In genomic region chr3:185960518-185961288, GRCh38 we compare ENCODE assay signal across 12 cellular contexts. TPM values are rescaled to one million over a fixed set of nuclear protein-coding genes. Genes with fewer than 3 reads are reported as not detected.
DNase-seq lines count a peak whose midpoint lies in the region; ATAC-seq, FAIRE-seq and TF ChIP-seq lines count a peak whose summit lies in the region.
"Had no signal": no experiment of that assay in that cellular context is flagged by ENCODE, and none has a peak within 500 bp of the region (broad histone marks: within the 10 kb centered on the region; RNA-seq: fewer than 3 reads in every experiment).

No MANE protein-coding gene starts in this region.

- H3K36me3 ChIP-seq in GM23338 (ENCODE audit: insufficient read depth) (no peaks in the 10 kb centered on the region), SK-N-MC (ENCODE audit: insufficient read depth, low read length) (no peaks in the 10 kb centered on the region), keratinocyte (ENCODE audit: control insufficient read depth in 2 of 2, extremely low read depth in 1 of 2, insufficient read depth in 2 of 2, low read length in 2 of 2) (no peaks in the 10 kb centered on the region)

- DNase-seq in GM23338 (ENCODE audit: low spot score) (no peak), SK-N-MC (ENCODE audit: low read depth, low spot score) (no peak), keratinocyte (ENCODE audit: low read depth, low spot score) (no peak), NCI-H1930 (lab: John Stamatoyannopoulos, UW) (no peak)
- DNase-seq: DMS79, NCI-H2081 treated with DMSO at 0.1 percent for 48 hours had no signal

- dilution Hi-C loops in keratinocyte (cut with MboI; ENCODE audit: extremely low pct_ligation_motif_present, low sequenced_read_pairs): no loop called here

- H3K4me3 ChIP-seq in GM23338 (no peak overlapping the region), SK-N-MC (peak overlapping the region; percentile 66), keratinocyte (ENCODE audit: control insufficient read depth in 2 of 3, extremely low read depth in 1 of 3, insufficient read depth in 2 of 3, low read depth in 1 of 3, low read length in 3 of 3) (peak overlapping the region; percentile 38 to 79 (median 76)), skin epidermis (no peak overlapping the region)

- H3K4me3 Mint-ChIP-seq in GM23338: no peak overlapping the region
- H3K4me3 Mint-ChIP-seq: activated naive CD4-positive, alpha-beta T cell treated with anti-CD3 and anti-CD28 coated beads, Interleukin-2, amount 50 U/mL, for 24 hours; IgD-negative memory B cell had no signal

- TF ChIP-seq CTCF in GM23338 (conservative IDR thresholded peaks at IDR 0.05; ENCODE audit: low read depth in 2 of 2) (no peak), keratinocyte (optimal IDR thresholded peaks at IDR 0.05 in 1 of 3, IDR thresholded peaks at IDR 0.05 in 1 of 3, conservative IDR thresholded peaks at IDR 0.05 in 1 of 3; ENCODE audit: extremely low read depth in 1 of 3, insufficient read depth in 2 of 3, low read length in 3 of 3) (no peak)

- H3K4me2 ChIP-seq in GM23338 (peak overlapping the region; percentile 19; the same call in 1 of the 2 replicates), keratinocyte (ENCODE audit: control insufficient read depth, extremely low read depth, insufficient read depth, low read depth, low read length) (peak overlapping the region; percentile 98)

- H3K27ac ChIP-seq in GM23338 (ENCODE audit: low read depth) (no peak overlapping the region), SK-N-MC (peak overlapping the region; percentile 91), keratinocyte (ENCODE audit: control insufficient read depth, insufficient read depth, low read length) (peak overlapping the region; percentile 97), skin epidermis (peak overlapping the region in 17 of 21 experiments; percentile 3 to 75 (median 67))

- H3K4me1 ChIP-seq in GM23338 (ENCODE audit: insufficient read depth) (peaks cover 13% of the 10 kb centered on the region), keratinocyte (ENCODE audit: control insufficient read depth, extremely low read depth, insufficient read depth, low read length) (peaks cover 37% of the 10 kb centered on the region)

- H3K79me2 ChIP-seq in GM23338 (replicated peaks; ENCODE audit: insufficient read depth) (no peaks in the 10 kb centered on the region), keratinocyte (ENCODE audit: control insufficient read depth, insufficient read depth, low read length) (peaks cover 15% of the 10 kb centered on the region)

- H2AFZ ChIP-seq in GM23338: peak overlapping the region; percentile 97
- peak overlapping the region; percentile 71 for H2AFZ ChIP-seq in keratinocyte (ENCODE audit: control insufficient read depth, low read length)

- no peaks in the 10 kb centered on the region for H3K9me2 ChIP-seq in GM23338 (ENCODE audit: insufficient read depth)

- H3K9me3 ChIP-seq in SK-N-MC (ENCODE audit: low read depth, low read length) (no peaks in the 10 kb centered on the region), keratinocyte (ENCODE audit: control insufficient read depth, low read depth, low read length) (no peaks in the 10 kb centered on the region)

- H3K9me3 Mint-ChIP-seq in GM23338: peaks cover 4% of the 10 kb centered on the region

- H3K9ac ChIP-seq in SK-N-MC (ENCODE audit: insufficient read length): peak overlapping the region; percentile 67
- peak overlapping the region; percentile 87 for H3K9ac ChIP-seq in keratinocyte (ENCODE audit: control insufficient read depth, extremely low read depth, insufficient read depth, low read length)

- H3K27me3 Mint-ChIP-seq in GM23338 (ENCODE audit: insufficient read depth, low read depth, poor library complexity): no peaks in the 10 kb centered on the region
- H3K27me3 Mint-ChIP-seq: activated naive CD4-positive, alpha-beta T cell treated with anti-CD3 and anti-CD28 coated beads, Interleukin-2, amount 50 U/mL, for 24 hours had no signal

- no peaks in the 10 kb centered on the region; the same call in 2 of the 3 replicates for H3K4me1 Mint-ChIP-seq in GM23338

- H3K27me3 ChIP-seq in GM23338 (ENCODE audit: insufficient read depth) (no peaks in the 10 kb centered on the region), keratinocyte (ENCODE audit: control insufficient read depth, extremely low read depth, insufficient read depth, low read length) (no peaks in the 10 kb centered on the region)

- H4K20me1 ChIP-seq in GM23338 (replicated peaks; ENCODE audit: insufficient read depth) (no peaks in the 10 kb centered on the region), keratinocyte (ENCODE audit: control insufficient read depth, extremely low read depth, insufficient read depth, low read length) (no peaks in the 10 kb centered on the region)

- ATAC-seq in GM23338 (no peak), GM21390 (IDR thresholded peaks at IDR 0.05; ENCODE audit: unreplicated experiment) (no peak), GM18870 (IDR thresholded peaks at IDR 0.05; ENCODE audit: unreplicated experiment) (no peak)
- ATAC-seq: Right ventricle myocardium inferior had no signal

- no peaks in the 10 kb centered on the region for H3K36me3 Mint-ChIP-seq in GM23338 (ENCODE audit: low read depth)

- H3K9me1 ChIP-seq in keratinocyte (ENCODE audit: control insufficient read depth, extremely low read depth, insufficient read depth, low read length): no peaks in the 10 kb centered on the region

- FAIRE-seq in keratinocyte (lab: Jason Lieb, UNC): no peak

- no peaks in the 10 kb centered on the region for H3F3A ChIP-seq in GM23338 (replicated peaks; ENCODE audit: low read depth)

- no peak overlapping the region for H3K27ac Mint-ChIP-seq in GM23338
- H3K27ac Mint-ChIP-seq: activated naive CD4-positive, alpha-beta T cell treated with anti-CD3 and anti-CD28 coated beads, Interleukin-2, amount 50 U/mL, for 24 hours; IgD-negative memory B cell had no signal

TF ChIP-seq in GM23338, 12 proteins besides CTCF, POLR2A, EP300 and RAD21 (continues in another document):
- TF ChIP-seq JUNB (IDR thresholded peaks at IDR 0.05; ENCODE audit: unreplicated experiment) (no peak), ZNF331 (CRISPR knock-in tag; IDR thresholded peaks at IDR 0.05; ENCODE audit: low read depth) (no peak), EZH2 (IDR thresholded peaks at IDR 0.05; ENCODE audit: low read depth, unreplicated experiment) (no peak), ZNF114 (CRISPR knock-in tag; IDR thresholded peaks at IDR 0.05) (no peak), POLR2AphosphoS5 (IDR thresholded peaks at IDR 0.05; ENCODE audit: low read depth) (no peak), NANOG (IDR thresholded peaks at IDR 0.05; ENCODE audit: borderline replicate concordance) (no peak), STAT1 (IDR thresholded peaks at IDR 0.05; ENCODE audit: unreplicated experiment) (no peak), EZH2phosphoT487 (IDR thresholded peaks at IDR 0.05; ENCODE audit: unreplicated experiment) (no peak)

RNA-seq across cellular contexts. Expression of gene TRA2B, which starts 22.9 kb away (rescaled TPM):
- 323 and 602 TPM in 2 replicates for total RNA-seq in GM23338 (2014; rRNA removed; shearing (Covaris generic))
- polyA plus RNA-seq in GM23338 (2016; fragmentation: Nextera tagmentation; extraction: Ambion mirVana) (360 and 368 TPM in 2 replicates), keratinocyte (105 to 195 TPM (median 132 TPM) in 3 replicates)
- polyA plus RNA-seq in keratinocyte (2011; ENCODE audit: low read depth): 73.7 TPM
- polyA plus RNA-seq in keratinocyte (2011; cell fraction: cytosol; rRNA removed): 65.1 and 101 TPM in 2 replicates
- polyA plus RNA-seq in keratinocyte (2011; cell fraction: nucleus; rRNA removed): 75.4 and 116 TPM in 2 replicates
- 48.2 and 132 TPM in 2 replicates for polyA plus RNA-seq in keratinocyte (2012; ENCODE audit: low replicate concordance)
- 70.9 to 176 TPM (median 145 TPM) in 3 replicates for polyA minus RNA-seq in keratinocyte
- 296 TPM for polyA minus RNA-seq in keratinocyte (2011; cell fraction: cytosol; rRNA and poly(A)+ RNA removed)
- polyA minus RNA-seq in keratinocyte (2011; cell fraction: nucleus; rRNA and poly(A)+ RNA removed): 77.1 and 106 TPM in 2 replicates

Comparison
In these comparisons a context has a peak if more than half of its experiments do, and no peak if none do; other contexts are left out.
1. H3K4me3 ChIP-seq: peak in SK-N-MC (single experiment) and keratinocyte (3 of 3); none in GM23338 (single experiment) and skin epidermis (0 of 7).